In genomic region chr3:44468572-44469520, GRCh38 we compare ENCODE assay signal across 1 cellular context.
TF ChIP-seq lines count a peak whose summit lies in the region.

No MANE protein-coding gene starts in this region.

TF ChIP-seq in K562, 482 proteins besides CTCF, POLR2A, EP300 and RAD21 (continued from another document and continues in another):
- TF ChIP-seq ZNF407 (IDR thresholded peaks at IDR 0.05; ENCODE audit: low read depth) (no peak), MXD1 (CRISPR knock-in tag; IDR thresholded peaks at IDR 0.05; ENCODE audit: borderline replicate concordance, poor library complexity, severe bottlenecking) (no peak), ZNF280A (IDR thresholded peaks at IDR 0.05; ENCODE audit: low read depth, partially characterized antibody) (no peak), ZBTB2 (IDR thresholded peaks at IDR 0.05) (no peak), FOXJ3 (CRISPR knock-in tag; IDR thresholded peaks at IDR 0.05) (no peak), CREB1 (IDR thresholded peaks at IDR 0.05) (no peak), CREB1 (CRISPR knock-in tag; IDR thresholded peaks at IDR 0.05) (no peak), CEBPG (CRISPR knock-in tag; IDR thresholded peaks at IDR 0.05) (no peak), CEBPG (tag; conservative IDR thresholded peaks at IDR 0.05 in 1 of 2, IDR thresholded peaks at IDR 0.05 in 1 of 2) (no peak), MCM3 (IDR thresholded peaks at IDR 0.05) (no peak), LARP7 (IDR thresholded peaks at IDR 0.05) (no peak), PHF21A (IDR thresholded peaks at IDR 0.05; ENCODE audit: borderline replicate concordance, low read depth) (no peak), ZBTB43 (CRISPR knock-in tag; IDR thresholded peaks at IDR 0.05) (no peak), SMC3 (conservative IDR thresholded peaks at IDR 0.05; ENCODE audit: insufficient read depth, low read depth, low read length) (no peak), ZNF561 (CRISPR knock-in tag; conservative IDR thresholded peaks at IDR 0.05) (no peak), BACH1 (tag; IDR thresholded peaks at IDR 0.05) (peak; percentile 87), NFE2 (IDR thresholded peaks at IDR 0.05; ENCODE audit: low read depth) (peak; percentile 79), THAP7 (CRISPR knock-in tag; IDR thresholded peaks at IDR 0.05) (no peak), CHD4 (IDR thresholded peaks at IDR 0.05; ENCODE audit: insufficient read depth, insufficient replicate concordance, low read depth, low read length, poor library complexity, severe bottlenecking) (no peak), KLF16 (IDR thresholded peaks at IDR 0.05) (no peak), U2AF2 (optimal IDR thresholded peaks at IDR 0.05; ENCODE audit: low read depth, low read length) (no peak), FOSL1 (tag; conservative IDR thresholded peaks at IDR 0.05) (peak; percentile 81), FOXK1 (CRISPR knock-in tag; IDR thresholded peaks at IDR 0.05; ENCODE audit: borderline replicate concordance) (no peak), ZNF384 (IDR thresholded peaks at IDR 0.05; ENCODE audit: low read depth, low read length) (no peak), TFE3 (CRISPR knock-in tag; IDR thresholded peaks at IDR 0.05) (no peak), EP400 (IDR thresholded peaks at IDR 0.05) (no peak), PRDM10 (IDR thresholded peaks at IDR 0.05; ENCODE audit: partially characterized antibody) (no peak), SNIP1 (IDR thresholded peaks at IDR 0.05; ENCODE audit: low read depth) (no peak), ZNF165 (CRISPR knock-in tag; IDR thresholded peaks at IDR 0.05; ENCODE audit: borderline replicate concordance) (no peak), FOXK2 (conservative IDR thresholded peaks at IDR 0.05 in 1 of 2, IDR thresholded peaks at IDR 0.05 in 1 of 2; ENCODE audit: low read depth in 2 of 2) (no peak), JUND (IDR thresholded peaks at IDR 0.05; ENCODE audit: borderline replicate concordance, low read depth, low read length) (peak; percentile 72), JUND (tag; IDR thresholded peaks at IDR 0.05; ENCODE audit: borderline replicate concordance, low read depth, low read length) (no peak; the same call in 2 of the 3 replicates), BDP1 (IDR thresholded peaks at IDR 0.05; ENCODE audit: insufficient read depth, insufficient read length) (no peak), TEAD2 (tag; IDR thresholded peaks at IDR 0.05) (no peak), NBN (IDR thresholded peaks at IDR 0.05; ENCODE audit: low read depth) (no peak), ZC3H4 (CRISPR knock-in tag; IDR thresholded peaks at IDR 0.05; ENCODE audit: borderline replicate concordance) (no peak), PHF8 (IDR thresholded peaks at IDR 0.05; ENCODE audit: borderline replicate concordance, low read length) (no peak), RCOR1 (IDR thresholded peaks at IDR 0.05; ENCODE audit: borderline replicate concordance in 1 of 2, low read depth in 2 of 2, low read length in 2 of 2) (0 out of 4 replicates have a peak, but pooled peaks of 1 of the 2 experiments have one; percentile 28), TAF1 (IDR thresholded peaks at IDR 0.05; ENCODE audit: control insufficient read depth, extremely low read depth, insufficient read depth, low read length, severe bottlenecking) (no peak), TFAM (CRISPR knock-in tag; conservative IDR thresholded peaks at IDR 0.05) (no peak), CBFA2T2 (conservative IDR thresholded peaks at IDR 0.05) (peak; percentile 21; the same call in 1 of the 2 replicates), ZNF511 (CRISPR knock-in tag; IDR thresholded peaks at IDR 0.05) (no peak)
